Comparison of ENCODE assay signal across 31 cellular contexts in genomic region chr12:114528766-114529165, GRCh38.
"Had no signal": no experiment of that assay in that cellular context is flagged by ENCODE, and none has a peak within 500 bp of the region (broad histone marks: within the 10 kb centered on the region; RNA-seq: fewer than 3 reads in every experiment).

No MANE protein-coding gene starts in this region.

- FAIRE-seq: urothelium cell line had no signal

- H3K4me1 ChIP-seq: parathyroid adenoma, psoas muscle, spleen, suprapubic skin, testis, tibial artery, transverse colon, upper lobe of left lung, vagina had no signal

- DNase-seq: naive B cell; naive thymus-derived CD8-positive, alpha-beta T cell; nephron progenitor cell; nucleus accumbens; posterior cingulate gyrus; psoas muscle; right cardiac atrium; spleen; stimulated activated CD4-positive, alpha-beta T cell treated with anti-CD3 and anti-CD28 coated beads, Interleukin-12 subunit alpha, Interleukin-12 subunit beta, amount 100 ng/mL, for 4 hours; stimulated activated CD4-positive, alpha-beta T cell treated with anti-CD3 and anti-CD28 coated beads, Interleukin-1b, Interleukin-23, amount 100 ng/mL, for 48 hours; stimulated activated CD4-positive, alpha-beta T cell treated with anti-CD3 and anti-CD28 coated beads, Interleukin-4, amount 100 ng/mL, for 1 hour; stimulated activated CD4-positive, alpha-beta T cell treated with anti-CD3 and anti-CD28 coated beads, Interleukin-4, amount 100 ng/mL, for 4 hours; stimulated activated CD8-positive, alpha-beta memory T cell treated with anti-CD3 and anti-CD28 coated beads, Interleukin-4, amount 100 ng/mL, for 48 hours; stimulated activated naive CD4-positive, alpha-beta T cell; stimulated activated naive CD8-positive, alpha-beta T cell treated with anti-CD3 and anti-CD28 coated beads, Interleukin-15, amount 100 ng/mL, for 72 hours; stimulated activated naive CD8-positive, alpha-beta T cell treated with anti-CD3 and anti-CD28 coated beads, Interleukin-15, Interleukin-2, amounts not matched to agents 100 U/mL and 50 U/mL, for 24 hours; substantia nigra; testis; tibial artery; transverse colon; upper lobe of left lung had no signal

- H3K79me2 ChIP-seq: parathyroid adenoma had no signal

- H3K4me3 ChIP-seq: psoas muscle, skin epidermis, smooth muscle cell, spleen, suprapubic skin, testis, tibial artery, transverse colon, upper lobe of left lung, vagina had no signal

- H3K27me3 ChIP-seq: neutrophil, testis, tibial artery, upper lobe of left lung, vagina had no signal

- ATAC-seq: naive thymus-derived CD8-positive, alpha-beta T cell; natural killer cell treated with Interleukin-12 subunit alpha and Interleukin-12 subunit beta and Interleukin-15 and Interleukin-18, amount 100 ng/mL, for 72 hours; psoas muscle; right cardiac atrium; sciatic nerve; stimulated activated memory B cell treated with anti-CD40 and anti-IgM and Interleukin-4, amounts not matched to agents 10 μg/mL and 1 μg/mL and 100 μg/mL, for 72 hours; stimulated activated naive CD8-positive, alpha-beta T cell treated with anti-CD3 and anti-CD28 coated beads, Interleukin-15, amount 100 ng/mL, for 72 hours; stimulated activated naive CD8-positive, alpha-beta T cell treated with anti-CD3 and anti-CD28 coated beads, Interleukin-15, Interleukin-2, amounts not matched to agents 100 U/mL and 50 U/mL, for 24 hours had no signal

- H3K4me2 ChIP-seq: smooth muscle cell had no signal

- H3K9me3 ChIP-seq: neutrophil, psoas muscle, spleen, suprapubic skin, testis, tibial artery, transverse colon, upper lobe of left lung, vagina had no signal

- H3K27ac ChIP-seq: neutrophil, parathyroid adenoma, psoas muscle, skin epidermis, spleen, suprapubic skin, testis, tibial artery, transverse colon, upper lobe of left lung, vagina had no signal

- H3K36me3 ChIP-seq: neutrophil, spleen, suprapubic skin, tibial artery, transverse colon, upper lobe of left lung, vagina had no signal

- H3K9ac ChIP-seq: parathyroid adenoma had no signal
